12 cellular contexts compared by ENCODE assay signal in genomic region chr1:156075775-156076204, GRCh38. TPM values are rescaled to one million over a fixed set of nuclear protein-coding genes. Genes with fewer than 3 reads are reported as not detected.
DNase-seq lines count a peak whose midpoint lies in the region; ATAC-seq, FAIRE-seq and TF ChIP-seq lines count a peak whose summit lies in the region.
"Had no signal": no experiment of that assay in that cellular context is flagged by ENCODE, and none has a peak within 500 bp of the region (broad histone marks: within the 10 kb centered on the region; RNA-seq: fewer than 3 reads in every experiment).

No MANE protein-coding gene starts in this region.

- peak overlapping the region; percentile 32 for H3K9ac ChIP-seq in SK-N-MC (ENCODE audit: insufficient read length)
- peak overlapping the region; percentile 52; the same call in 1 of the 2 replicates for H3K9ac ChIP-seq in iPS-20b (ENCODE audit: low read depth, low read length)

- H3K27ac ChIP-seq in SK-N-MC (peak overlapping the region; percentile 71), iPS-20b (ENCODE audit: low read length) (peak overlapping the region; percentile 9), pancreas (no peak overlapping the region), SJCRH30 (no peak overlapping the region)
- H3K27ac ChIP-seq: C4-2B had no signal

- peaks cover 46% of the 10 kb centered on the region for H3K36me3 ChIP-seq in SK-N-MC (ENCODE audit: insufficient read depth, low read length)
- H3K36me3 ChIP-seq in iPS-20b (ENCODE audit: insufficient read depth, low read depth, low read length), result peaks cover 56% of the 10 kb centered on the region
- H3K36me3 ChIP-seq in pancreas, result no peaks in the 10 kb centered on the region
- peaks cover 8% of the 10 kb centered on the region for H3K36me3 ChIP-seq in SJCRH30

- H3K27me3 ChIP-seq in iPS-20b (ENCODE audit: insufficient read depth, low read length) (no peaks in the 10 kb centered on the region), pancreas (no peaks in the 10 kb centered on the region), SJCRH30 (no peaks in the 10 kb centered on the region)

- 50 to 59% methylated on average over 4 of the region's 4 CpGs for WGBS in pancreas, 2 donors

- H3K4me3 ChIP-seq in SK-N-MC (no peak overlapping the region; the same call in 1 of the 2 replicates), iPS-20b (ENCODE audit: low read length) (peak overlapping the region; percentile 39; the same call in 1 of the 2 replicates), pancreas (peak overlapping the region in 3 of 4 donors; percentile 40 to 49 (median 46)), SJCRH30 (no peak overlapping the region)

- ATAC-seq in pancreas (no peak), GM21526 (IDR thresholded peaks at IDR 0.05; ENCODE audit: low FRiP score, unreplicated experiment) (no peak)

- H3K4me1 ChIP-seq in iPS-20b (ENCODE audit: insufficient read depth, low read length), result peaks cover 63% of the 10 kb centered on the region
- H3K4me1 ChIP-seq in pancreas, result no peaks in the 10 kb centered on the region
- H3K4me1 ChIP-seq in SJCRH30, result no peaks in the 10 kb centered on the region

- no peak for TF ChIP-seq CTCF in pancreas (IDR thresholded peaks at IDR 0.05)

- DNase-seq in ELF-1 (ENCODE audit: low read depth, low spot score) (peak; percentile 16), SK-N-MC (ENCODE audit: low read depth, low spot score) (no peak), pancreas (no peak), AG20443 (ENCODE audit: low spot score) (no peak), SJCRH30 (no peak)
- DNase-seq in stimulated activated CD4-positive, alpha-beta T cell treated with anti-CD3 and anti-CD28 coated beads, Interleukin-12 subunit alpha, Interleukin-12 subunit beta, amount 100 ng/mL, for 4 hours, result no peak
- DNase-seq: activated CD4-positive, alpha-beta T cell treated with anti-CD3 and anti-CD28 coated beads, Interleukin-2, amount 50 U/mL, for 4 hours; activated gamma-delta T cell treated with Interleukin-2 at 50 U/mL for 16 hours had no signal

- no peak for FAIRE-seq in pancreas (lab: Jason Lieb, UNC)
- FAIRE-seq: islet of Langerhans had no signal

- no peaks in the 10 kb centered on the region for H3K9me3 ChIP-seq in SK-N-MC (ENCODE audit: low read depth, low read length)
- no peaks in the 10 kb centered on the region for H3K9me3 ChIP-seq in iPS-20b (ENCODE audit: insufficient read depth, low read depth, low read length)
- H3K9me3 ChIP-seq in pancreas, result no peaks in the 10 kb centered on the region
- H3K9me3 ChIP-seq in SJCRH30 (replicated peaks), result no peaks in the 10 kb centered on the region

- intact Hi-C loops in pancreas (cut with DNase I), result no loop called here

RNA-seq across cellular contexts. Expression of gene MEX3A, which starts 6.5 kb away (rescaled TPM):
- 1 to 10 TPM in 2 of 6 donors, under 1 TPM in 4; 0.12 to 3.1 (median 0.65) TPM for total RNA-seq in pancreas
- under 1 TPM; 0.19 to 0.76 TPM for polyA plus RNA-seq in pancreas
- total RNA-seq in SJCRH30 (2014; rRNA removed; shearing (Covaris generic)), result 21.8 and 22.3 TPM in 2 replicates

RNA-seq across cellular contexts. Expression of gene RAB25, which starts 14.8 kb away (rescaled TPM):
- total RNA-seq in pancreas, result 10 to 100 TPM; 29.0 to 51.1 (median 34.6) TPM
- polyA plus RNA-seq in pancreas, result 10 to 100 TPM; 56.3 to 81.6 TPM
- total RNA-seq in SJCRH30 (2014; rRNA removed; shearing (Covaris generic)), result not detected in 2 replicates

RNA-seq across cellular contexts. Expression of gene LAMTOR2, which starts 21.2 kb away (rescaled TPM):
- 10 to 100 TPM; 31.7 to 40.1 (median 32.1) TPM for total RNA-seq in pancreas
- polyA plus RNA-seq in pancreas, result 10 to 100 TPM; 59.4 to 60.1 TPM
- 24.8 and 33.3 TPM in 2 replicates for total RNA-seq in SJCRH30 (2014; rRNA removed; shearing (Covaris generic))

RNA-seq across cellular contexts. Expression of gene UBQLN4, which starts 22.2 kb away (rescaled TPM):
- total RNA-seq in pancreas, result 10 to 100 TPM; 14.1 to 28.2 (median 16.9) TPM
- 10 to 100 TPM; 18.6 to 24.4 TPM for polyA plus RNA-seq in pancreas
- total RNA-seq in SJCRH30 (2014; rRNA removed; shearing (Covaris generic)), result 34.4 and 36.5 TPM in 2 replicates

RNA-seq across cellular contexts. Expression of gene LMNA, which starts 38.7 kb away (rescaled TPM):
- total RNA-seq in pancreas, result 100 to 1,000 TPM in 3 of 6 donors, 10 to 100 TPM in 3; 59.4 to 119 (median 92.7) TPM
- 100 to 1,000 TPM in 1 of 2 donors, 10 to 100 TPM in 1; 96.7 to 111 TPM for polyA plus RNA-seq in pancreas
- 113 and 114 TPM in 2 replicates for total RNA-seq in SJCRH30 (2014; rRNA removed; shearing (Covaris generic))

Comparison
In these comparisons a context has a peak if more than half of its experiments do, and no peak if none do; other contexts are left out.
1. H3K27ac ChIP-seq: peak in SK-N-MC (single experiment) and iPS-20b (single experiment); none in pancreas (0 of 4) and SJCRH30 (single experiment).
2. H3K4me3 ChIP-seq: peak in iPS-20b (single experiment) and pancreas (3 of 4); none in SK-N-MC (single experiment) and SJCRH30 (single experiment).
3. RNA of gene RAB25, which starts 14.8 kb away (total RNA-seq): 29.0 to 51.1 TPM in pancreas; not detected in SJCRH30; every median in the first group is over 10 times any median in the second.